16 cellular contexts compared by ENCODE assay signal in genomic region chr2:28546242-28546641, GRCh38. TPM values are rescaled to one million over a fixed set of nuclear protein-coding genes. Genes with fewer than 3 reads are reported as not detected.
DNase-seq lines count a peak whose midpoint lies in the region; ATAC-seq and TF ChIP-seq lines count a peak whose summit lies in the region.
"Had no signal": no experiment of that assay in that cellular context is flagged by ENCODE, and none has a peak within 500 bp of the region (broad histone marks: within the 10 kb centered on the region; RNA-seq: fewer than 3 reads in every experiment).

No MANE protein-coding gene starts in this region.

- no peak overlapping the region for H2BK5ac ChIP-seq in mesenchymal stem cell (ENCODE audit: low read depth, low read length, poor library complexity, severe bottlenecking)

- no peak overlapping the region for H3K23ac ChIP-seq in mesenchymal stem cell (ENCODE audit: low read length in 2 of 2)

- H3K27ac ChIP-seq in adrenal gland, result peak overlapping the region in 3 of 5 donors; percentile 37 to 84 (median 83)
- no peak overlapping the region for H3K27ac ChIP-seq in mesenchymal stem cell (ENCODE audit: low read length, poor library complexity, severe bottlenecking)
- H3K27ac ChIP-seq in thyroid gland, result no peak overlapping the region
- H3K27ac ChIP-seq: body of pancreas had no signal

- H3K4me3 ChIP-seq in adrenal gland, result no peak overlapping the region
- no peak overlapping the region for H3K4me3 ChIP-seq in mesenchymal stem cell (ENCODE audit: insufficient read depth in 1 of 2, low read depth in 1 of 2, low read length in 2 of 2)
- H3K4me3 ChIP-seq in thyroid gland (replicated peaks in 1 of 3), result no peak overlapping the region
- H3K4me3 ChIP-seq: body of pancreas had no signal

- no peaks in the 10 kb centered on the region for H3K27me3 ChIP-seq in adrenal gland
- H3K27me3 ChIP-seq in mesenchymal stem cell (ENCODE audit: control insufficient read depth in 1 of 2, insufficient read depth in 1 of 2, low read length in 2 of 2), result peaks cover 0 to 16% of the 10 kb centered on the region in 2 experiments
- H3K27me3 ChIP-seq in thyroid gland, result no peaks in the 10 kb centered on the region
- H3K27me3 ChIP-seq: body of pancreas had no signal

- H3K4me1 Mint-ChIP-seq in activated naive CD8-positive, alpha-beta T cell treated with anti-CD3 and anti-CD28 coated beads, Interleukin-2, amount 10 ng/mL, durations not matched to agents 7 days and 5 days, result peaks cover 28% of the 10 kb centered on the region
- H3K4me1 Mint-ChIP-seq in activated naive CD8-positive, alpha-beta T cell treated with anti-CD3 and anti-CD28 coated beads for 36 hours, result peaks cover 22% of the 10 kb centered on the region

- no peaks in the 10 kb centered on the region for H3K9me3 ChIP-seq in adrenal gland (replicated peaks in 1 of 3)
- H3K9me3 ChIP-seq in mesenchymal stem cell (ENCODE audit: control insufficient read depth, low read length), result no peaks in the 10 kb centered on the region
- no peaks in the 10 kb centered on the region for H3K9me3 ChIP-seq in thyroid gland
- H3K9me3 ChIP-seq: body of pancreas had no signal

- no peak overlapping the region for H3K4me2 ChIP-seq in mesenchymal stem cell (ENCODE audit: low read length, poor library complexity, severe bottlenecking)

- peak overlapping the region; percentile 76 for H3K4me3 Mint-ChIP-seq in activated naive CD8-positive, alpha-beta T cell treated with anti-CD3 and anti-CD28 coated beads, Interleukin-2, amount 10 ng/mL, durations not matched to agents 7 days and 5 days
- H3K4me3 Mint-ChIP-seq in activated naive CD8-positive, alpha-beta T cell treated with anti-CD3 and anti-CD28 coated beads for 36 hours, result no peak overlapping the region
- H3K4me3 Mint-ChIP-seq: nephron; stimulated activated naive CD8-positive, alpha-beta T cell treated with anti-CD3 and anti-CD28 coated beads, Interleukin-15, amount 100 ng/mL, for 72 hours had no signal

- ATAC-seq in activated naive CD8-positive, alpha-beta T cell treated with anti-CD3 and anti-CD28 coated beads, Interleukin-2, amount 10 ng/mL, durations not matched to agents 7 days and 5 days (ENCODE audit: low read depth), result peak; percentile 31
- ATAC-seq: body of pancreas had no signal

- no peak overlapping the region for H2AK5ac ChIP-seq in mesenchymal stem cell (ENCODE audit: low read length, severe bottlenecking)

- no peak overlapping the region for H4K91ac ChIP-seq in mesenchymal stem cell (ENCODE audit: low read length)

- no peak overlapping the region for H3K18ac ChIP-seq in mesenchymal stem cell (ENCODE audit: low read depth in 1 of 2, low read length in 2 of 2)

- TF ChIP-seq CTCF in adrenal gland (IDR thresholded peaks at IDR 0.05), result no peak
- no peak for TF ChIP-seq CTCF in thyroid gland (IDR thresholded peaks at IDR 0.05)

- H2BK120ac ChIP-seq in mesenchymal stem cell (ENCODE audit: low read depth, low read length), result no peak overlapping the region

- intact Hi-C loops in adrenal gland (cut with DNase I) (no loop called here), thyroid gland (cut with DNase I) (no loop called here)

- no peak overlapping the region for H2AFZ ChIP-seq in mesenchymal stem cell (ENCODE audit: low read depth, low read length)

- H4K8ac ChIP-seq in mesenchymal stem cell (ENCODE audit: low read length), result no peak overlapping the region

- H3K4me1 ChIP-seq in adrenal gland (replicated peaks in 1 of 2) (peaks cover 21 to 27% of the 10 kb centered on the region in 2 donors), mesenchymal stem cell (ENCODE audit: control insufficient read depth, insufficient read depth, low read depth, low read length) (peaks cover 2% of the 10 kb centered on the region), thyroid gland (peaks cover 0 to 4% of the 10 kb centered on the region in 2 donors)
- H3K4me1 ChIP-seq: body of pancreas had no signal

- no peaks in the 10 kb centered on the region for H3K79me1 ChIP-seq in mesenchymal stem cell (replicated peaks; ENCODE audit: low read length, poor library complexity, severe bottlenecking)

- H3K36me3 ChIP-seq in adrenal gland (replicated peaks in 1 of 2), result no peaks in the 10 kb centered on the region
- no peaks in the 10 kb centered on the region for H3K36me3 ChIP-seq in mesenchymal stem cell (ENCODE audit: control insufficient read depth in 1 of 2, insufficient read depth in 2 of 2, low read depth in 1 of 2, low read length in 2 of 2)
- H3K36me3 ChIP-seq in thyroid gland, result no peaks in the 10 kb centered on the region

- peak overlapping the region; percentile 37 for H3K27ac Mint-ChIP-seq in activated naive CD8-positive, alpha-beta T cell treated with anti-CD3 and anti-CD28 coated beads, Interleukin-2, amount 10 ng/mL, durations not matched to agents 7 days and 5 days
- no peak overlapping the region for H3K27ac Mint-ChIP-seq in activated naive CD8-positive, alpha-beta T cell treated with anti-CD3 and anti-CD28 coated beads for 36 hours
- H3K27ac Mint-ChIP-seq: nephron; stimulated activated naive CD8-positive, alpha-beta T cell treated with anti-CD3 and anti-CD28 coated beads, Interleukin-15, amount 100 ng/mL, for 72 hours had no signal

- peaks cover 2% of the 10 kb centered on the region for H3K27me3 Mint-ChIP-seq in activated naive CD8-positive, alpha-beta T cell treated with anti-CD3 and anti-CD28 coated beads, Interleukin-2, amount 10 ng/mL, durations not matched to agents 7 days and 5 days
- H3K27me3 Mint-ChIP-seq in activated naive CD8-positive, alpha-beta T cell treated with anti-CD3 and anti-CD28 coated beads for 36 hours, result peaks cover 3% of the 10 kb centered on the region
- H3K27me3 Mint-ChIP-seq: stimulated activated naive CD8-positive, alpha-beta T cell treated with anti-CD3 and anti-CD28 coated beads, Interleukin-15, amount 100 ng/mL, for 72 hours had no signal

- no peak overlapping the region for H2BK12ac ChIP-seq in mesenchymal stem cell (ENCODE audit: low read length in 2 of 2)

- H3K4ac ChIP-seq in mesenchymal stem cell (ENCODE audit: low read depth in 1 of 2, low read length in 2 of 2), result no peak overlapping the region

- peak overlapping the region in 1 of 2 experiments; percentile 35 for H3K14ac ChIP-seq in mesenchymal stem cell (ENCODE audit: low read length in 2 of 2)

- 19 to 39% (median 28%) methylated on average over 5 to 7 of the region's 7 CpGs for WGBS in adrenal gland, 4 donors
- WGBS in mesenchymal stem cell, result 51% methylated on average over 7 of the region's 7 CpGs
- 68 to 72% methylated on average over 7 of the region's 7 CpGs for WGBS in thyroid gland, 2 donors

- no peaks in the 10 kb centered on the region for H3K9me3 Mint-ChIP-seq in activated naive CD8-positive, alpha-beta T cell treated with anti-CD3 and anti-CD28 coated beads, Interleukin-2, amount 10 ng/mL, durations not matched to agents 7 days and 5 days
- H3K9me3 Mint-ChIP-seq in activated naive CD8-positive, alpha-beta T cell treated with anti-CD3 and anti-CD28 coated beads for 36 hours, result no peaks in the 10 kb centered on the region
- H3K9me3 Mint-ChIP-seq: nephron; stimulated activated naive CD8-positive, alpha-beta T cell treated with anti-CD3 and anti-CD28 coated beads, Interleukin-15, amount 100 ng/mL, for 72 hours had no signal

- no peak for DNase-seq in activated naive CD8-positive, alpha-beta T cell treated with anti-CD3 and anti-CD28 coated beads, Interleukin-2, amount 10 ng/mL, durations not matched to agents 7 days and 5 days
- no peak for DNase-seq in activated naive CD8-positive, alpha-beta T cell treated with anti-CD3 and anti-CD28 coated beads for 36 hours
- DNase-seq in adrenal gland (peak in 4 of 7 donors; percentile 33 to 67 (median 48)), mesenchymal stem cell (no peak), activated gamma-delta T cell treated with Interleukin-2 at 50 U/mL for 16 hours (no peak), thyroid gland (no peak), dermis blood vessel endothelial cell (no peak)
- no peak for DNase-seq in central memory CD4-positive, alpha-beta T cell
- DNase-seq: activated naive CD4-positive, alpha-beta T cell treated with anti-CD3 and anti-CD28 coated beads, Interleukin-2, amount 50 U/mL, for 16 hours; body of pancreas; NCI-H146; NCI-H446; retina; stimulated activated naive CD8-positive, alpha-beta T cell treated with anti-CD3 and anti-CD28 coated beads, Interleukin-15, amount 100 ng/mL, for 72 hours had no signal

- no peak overlapping the region for H3K9ac ChIP-seq in mesenchymal stem cell (ENCODE audit: low read length)

- H3K36me3 Mint-ChIP-seq in activated naive CD8-positive, alpha-beta T cell treated with anti-CD3 and anti-CD28 coated beads, Interleukin-2, amount 10 ng/mL, durations not matched to agents 7 days and 5 days, result no peaks in the 10 kb centered on the region
- no peaks in the 10 kb centered on the region for H3K36me3 Mint-ChIP-seq in activated naive CD8-positive, alpha-beta T cell treated with anti-CD3 and anti-CD28 coated beads for 36 hours

- H2BK15ac ChIP-seq in mesenchymal stem cell (ENCODE audit: low read depth, poor library complexity, severe bottlenecking), result peak overlapping the region; percentile 0

- POLR2A ChIA-PET in activated naive CD8-positive, alpha-beta T cell treated with anti-CD3 and anti-CD28 coated beads, Interleukin-2, amount 10 ng/mL, durations not matched to agents 7 days and 5 days (lab: Charles Lee), result interaction anchor here (0.6 to 1.1 kb wide), 3 partner anchors 12 to 349 kb away, joined by 3 to 4 read pairs (median 4); partner anchors contain the start of genes PPP1CB and WDR43

- TF ChIP-seq POLR2A in adrenal gland (IDR thresholded peaks at IDR 0.05) (no peak), thyroid gland (IDR thresholded peaks at IDR 0.05) (no peak)

RNA-seq across cellular contexts. Expression of gene PLB1, which starts 50.4 kb away (rescaled TPM):
- total RNA-seq in activated naive CD8-positive, alpha-beta T cell treated with anti-CD3 and anti-CD28 coated beads, Interleukin-2, amount 10 ng/mL, durations not matched to agents 7 days and 5 days, result under 1 TPM; 0.30 to 0.43 TPM
- 1 to 10 TPM in 1 of 2 experiments, under 1 TPM in 1; 0.99 to 1.4 TPM for total RNA-seq in activated naive CD8-positive, alpha-beta T cell treated with anti-CD3 and anti-CD28 coated beads for 36 hours
- total RNA-seq in adrenal gland, result 10 to 100 TPM in 3 of 8 donors, 1 to 10 TPM in 5; 1.0 to 33.6 (median 8.1) TPM
- 10 to 100 TPM in 1 of 3 donors, 1 to 10 TPM in 2; 4.1 to 44.3 (median 7.7) TPM for polyA plus RNA-seq in adrenal gland
- polyA plus RNA-seq in mesenchymal stem cell (2013, experiment 1 of 2), result 0.70 TPM
- 0.74 TPM for polyA plus RNA-seq in mesenchymal stem cell (2013, experiment 2 of 2)
- total RNA-seq in thyroid gland, result 1 to 10 TPM; 1.2 to 3.3 (median 1.8) TPM
- 0.05 and 1.0 TPM in 2 replicates for total RNA-seq in dermis blood vessel endothelial cell
- total RNA-seq: HT-29 had no signal

Comparison
In these comparisons a context has a peak if more than half of its experiments do, and no peak if none do; other contexts are left out.
1. DNase-seq: peak in adrenal gland (4 of 7); none in activated naive CD8-positive, alpha-beta T cell treated with anti-CD3 and anti-CD28 coated beads, Interleukin-2, amount 10 ng/mL, durations not matched to agents 7 days and 5 days (single experiment), activated naive CD8-positive, alpha-beta T cell treated with anti-CD3 and anti-CD28 coated beads for 36 hours (single experiment), mesenchymal stem cell (single experiment), activated gamma-delta T cell treated with Interleukin-2 at 50 U/mL for 16 hours (single experiment), central memory CD4-positive, alpha-beta T cell (single experiment), thyroid gland (0 of 2) and dermis blood vessel endothelial cell (single experiment).
2. H3K27ac ChIP-seq: peak in adrenal gland (3 of 5); none in mesenchymal stem cell (single experiment) and thyroid gland (0 of 3).